In the genomic region with DNA sequence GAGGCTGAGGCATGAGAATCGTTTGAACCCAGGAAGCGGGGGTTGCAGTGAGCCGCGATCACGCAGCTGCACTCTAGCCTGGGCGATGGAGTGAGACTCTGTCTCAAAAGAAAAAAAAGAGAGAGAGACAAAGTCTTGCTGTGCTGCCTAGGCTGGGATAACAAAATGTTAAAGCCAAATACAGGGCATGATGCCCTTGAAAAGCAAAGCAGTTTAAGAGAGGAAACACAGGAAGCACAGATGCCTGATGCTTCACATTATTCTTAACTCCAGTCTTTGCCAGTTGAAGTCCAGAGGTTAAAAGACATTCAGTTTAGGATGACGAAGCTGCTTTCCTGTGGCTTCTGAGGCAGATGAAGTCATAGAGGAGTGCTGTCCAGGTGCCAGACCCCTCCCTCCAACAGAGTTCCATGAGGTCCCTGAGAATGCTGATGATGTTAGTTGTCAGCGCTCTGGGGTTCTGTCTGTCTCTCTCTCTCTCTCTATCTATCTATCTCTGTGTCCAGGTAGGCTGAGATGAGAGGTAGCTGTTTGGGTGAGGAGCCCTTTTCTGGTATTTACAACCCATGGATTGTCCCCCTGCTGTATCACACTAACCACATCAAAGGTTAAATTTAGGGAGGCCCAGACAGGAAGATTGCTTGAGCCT, we compare ENCODE assay signal across 8 cellular contexts. TPM values are rescaled to one million over a fixed set of nuclear protein-coding genes. Genes with fewer than 3 reads are reported as not detected.
DNase-seq lines count a peak whose midpoint lies in the region; ATAC-seq and TF ChIP-seq lines count a peak whose summit lies in the region.

No MANE protein-coding gene starts in this region.

- no peaks in the 10 kb centered on the region; the same call in 1 of the 2 replicates for H3K27me3 ChIP-seq in H7 (ENCODE audit: control insufficient read depth, insufficient read depth, low read length)
- H3K27me3 ChIP-seq in hepatocyte, result no peaks in the 10 kb centered on the region

- H3K27ac ChIP-seq in hepatocyte, result peak overlapping the region; percentile 99

- H3K79me2 ChIP-seq in hepatocyte, result peaks cover under 1% of the 10 kb centered on the region

- no peaks in the 10 kb centered on the region for H4K20me1 ChIP-seq in hepatocyte (ENCODE audit: insufficient read depth, poor library complexity, severe bottlenecking)

- DNase-seq in AG04449 (ENCODE audit: low read depth, low spot score) (no peak), H7 (peak; percentile 13), hepatocyte (ENCODE audit: low spot score) (peak; percentile 75), NCI-H1436 (lab: John Stamatoyannopoulos, UW) (no peak), hypothalamus (lab: John Stamatoyannopoulos, UW) (no peak)

- peak overlapping the region; percentile 43 for H3K4me2 ChIP-seq in hepatocyte

- H3K36me3 ChIP-seq in H7 (replicated peaks; ENCODE audit: control insufficient read depth, insufficient read depth, low read length) (no peaks in the 10 kb centered on the region), hepatocyte (replicated peaks; ENCODE audit: insufficient read depth, low read depth) (no peaks in the 10 kb centered on the region)

- peaks cover 44% of the 10 kb centered on the region for H3K4me1 ChIP-seq in hepatocyte (ENCODE audit: insufficient read depth)

- no peaks in the 10 kb centered on the region for H3K9me3 ChIP-seq in hepatocyte (ENCODE audit: low read depth)

- peak overlapping the region; percentile 12; the same call in 1 of the 2 replicates for H3K4me3 ChIP-seq in AG04449 (ENCODE audit: low read depth, low read length)
- no peak overlapping the region for H3K4me3 ChIP-seq in H7 (ENCODE audit: insufficient read depth, low read depth, low read length)
- no peak overlapping the region for H3K4me3 ChIP-seq in hepatocyte

- peak; percentile 32 for ATAC-seq in SK-N-SH treated with all-trans-retinoic acid at 6 μM for 48 hours
- no peak for ATAC-seq in HG02798 (IDR thresholded peaks at IDR 0.05; ENCODE audit: poor library complexity, unreplicated experiment)
- no peak for ATAC-seq in HG02610 (IDR thresholded peaks at IDR 0.05; ENCODE audit: unreplicated experiment)

- no peak for TF ChIP-seq CTCF in AG04449 (IDR thresholded peaks at IDR 0.05; ENCODE audit: insufficient read depth, low read length, missing control alignments)
- no peak for TF ChIP-seq CTCF in hepatocyte (IDR thresholded peaks at IDR 0.05; ENCODE audit: poor library complexity)

- CTCF ChIA-PET in AG04449 (lab: Yijun Ruan, JAX), result interaction anchor here (0.8 to 10.1 kb wide), 13 partner anchors 10 to 269 kb away, joined by 3 to 256 read pairs (median 4); a partner anchor contains a TSS

- H3K9me2 ChIP-seq in hepatocyte (replicated peaks; ENCODE audit: insufficient read depth), result no peaks in the 10 kb centered on the region

- H2AFZ ChIP-seq in hepatocyte, result no peak overlapping the region

- 69% methylated on average over 8 of the region's 8 CpGs for WGBS in hepatocyte (ENCODE audit: low lambda C conversion rate, missing lambda C conversion rate)

- POLR2A ChIA-PET in AG04449 (lab: Yijun Ruan, JAX), result interaction anchor here (1.0 to 3.7 kb wide), 3 partner anchors 13 to 27 kb away, joined by 3 to 42 read pairs (median 9); no protein-coding TSS in a partner anchor

TF ChIP-seq in SK-N-SH treated with all-trans-retinoic acid at 6 μM for 48 hours, 23 proteins besides CTCF, POLR2A, EP300 and RAD21 (continues in another document):
- TF ChIP-seq TOX (CRISPR knock-in tag; IDR thresholded peaks at IDR 0.05; ENCODE audit: borderline replicate concordance) (no peak), RARB (CRISPR knock-in tag; IDR thresholded peaks at IDR 0.05) (no peak), ARNTL (CRISPR knock-in tag; IDR thresholded peaks at IDR 0.05; ENCODE audit: borderline replicate concordance, low read depth) (no peak), TCF4 (CRISPR knock-in tag; IDR thresholded peaks at IDR 0.05; ENCODE audit: borderline replicate concordance) (no peak), ZFP3 (CRISPR knock-in tag; IDR thresholded peaks at IDR 0.05) (no peak), PPARA (CRISPR knock-in tag; IDR thresholded peaks at IDR 0.05; ENCODE audit: borderline replicate concordance) (no peak), ZNF565 (CRISPR knock-in tag; conservative IDR thresholded peaks at IDR 0.05; ENCODE audit: low read depth) (no peak), SNAI2 (CRISPR knock-in tag; IDR thresholded peaks at IDR 0.05) (no peak), GLIS3 (CRISPR knock-in tag; IDR thresholded peaks at IDR 0.05) (no peak), OSR1 (CRISPR knock-in tag; IDR thresholded peaks at IDR 0.05) (no peak)
- TF ChIP-seq, protein P1, sequence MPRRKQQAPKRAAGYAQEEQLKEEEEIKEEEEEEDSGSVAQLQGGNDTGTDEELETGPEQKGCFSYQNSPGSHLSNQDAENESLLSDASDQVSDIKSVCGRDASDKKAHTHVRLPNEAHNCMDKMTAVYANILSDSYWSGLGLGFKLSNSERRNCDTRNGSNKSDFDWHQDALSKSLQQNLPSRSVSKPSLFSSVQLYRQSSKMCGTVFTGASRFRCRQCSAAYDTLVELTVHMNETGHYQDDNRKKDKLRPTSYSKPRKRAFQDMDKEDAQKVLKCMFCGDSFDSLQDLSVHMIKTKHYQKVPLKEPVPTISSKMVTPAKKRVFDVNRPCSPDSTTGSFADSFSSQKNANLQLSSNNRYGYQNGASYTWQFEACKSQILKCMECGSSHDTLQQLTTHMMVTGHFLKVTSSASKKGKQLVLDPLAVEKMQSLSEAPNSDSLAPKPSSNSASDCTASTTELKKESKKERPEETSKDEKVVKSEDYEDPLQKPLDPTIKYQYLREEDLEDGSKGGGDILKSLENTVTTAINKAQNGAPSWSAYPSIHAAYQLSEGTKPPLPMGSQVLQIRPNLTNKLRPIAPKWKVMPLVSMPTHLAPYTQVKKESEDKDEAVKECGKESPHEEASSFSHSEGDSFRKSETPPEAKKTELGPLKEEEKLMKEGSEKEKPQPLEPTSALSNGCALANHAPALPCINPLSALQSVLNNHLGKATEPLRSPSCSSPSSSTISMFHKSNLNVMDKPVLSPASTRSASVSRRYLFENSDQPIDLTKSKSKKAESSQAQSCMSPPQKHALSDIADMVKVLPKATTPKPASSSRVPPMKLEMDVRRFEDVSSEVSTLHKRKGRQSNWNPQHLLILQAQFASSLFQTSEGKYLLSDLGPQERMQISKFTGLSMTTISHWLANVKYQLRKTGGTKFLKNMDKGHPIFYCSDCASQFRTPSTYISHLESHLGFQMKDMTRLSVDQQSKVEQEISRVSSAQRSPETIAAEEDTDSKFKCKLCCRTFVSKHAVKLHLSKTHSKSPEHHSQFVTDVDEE (CRISPR knock-in tag; IDR thresholded peaks at IDR 0.05), result no peak
- TF ChIP-seq, protein P2, sequence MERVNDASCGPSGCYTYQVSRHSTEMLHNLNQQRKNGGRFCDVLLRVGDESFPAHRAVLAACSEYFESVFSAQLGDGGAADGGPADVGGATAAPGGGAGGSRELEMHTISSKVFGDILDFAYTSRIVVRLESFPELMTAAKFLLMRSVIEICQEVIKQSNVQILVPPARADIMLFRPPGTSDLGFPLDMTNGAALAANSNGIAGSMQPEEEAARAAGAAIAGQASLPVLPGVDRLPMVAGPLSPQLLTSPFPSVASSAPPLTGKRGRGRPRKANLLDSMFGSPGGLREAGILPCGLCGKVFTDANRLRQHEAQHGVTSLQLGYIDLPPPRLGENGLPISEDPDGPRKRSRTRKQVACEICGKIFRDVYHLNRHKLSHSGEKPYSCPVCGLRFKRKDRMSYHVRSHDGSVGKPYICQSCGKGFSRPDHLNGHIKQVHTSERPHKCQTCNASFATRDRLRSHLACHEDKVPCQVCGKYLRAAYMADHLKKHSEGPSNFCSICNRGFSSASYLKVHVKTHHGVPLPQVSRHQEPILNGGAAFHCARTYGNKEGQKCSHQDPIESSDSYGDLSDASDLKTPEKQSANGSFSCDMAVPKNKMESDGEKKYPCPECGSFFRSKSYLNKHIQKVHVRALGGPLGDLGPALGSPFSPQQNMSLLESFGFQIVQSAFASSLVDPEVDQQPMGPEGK (CRISPR knock-in tag; IDR thresholded peaks at IDR 0.05; ENCODE audit: borderline replicate concordance), result no peak
- TF ChIP-seq, protein P3, sequence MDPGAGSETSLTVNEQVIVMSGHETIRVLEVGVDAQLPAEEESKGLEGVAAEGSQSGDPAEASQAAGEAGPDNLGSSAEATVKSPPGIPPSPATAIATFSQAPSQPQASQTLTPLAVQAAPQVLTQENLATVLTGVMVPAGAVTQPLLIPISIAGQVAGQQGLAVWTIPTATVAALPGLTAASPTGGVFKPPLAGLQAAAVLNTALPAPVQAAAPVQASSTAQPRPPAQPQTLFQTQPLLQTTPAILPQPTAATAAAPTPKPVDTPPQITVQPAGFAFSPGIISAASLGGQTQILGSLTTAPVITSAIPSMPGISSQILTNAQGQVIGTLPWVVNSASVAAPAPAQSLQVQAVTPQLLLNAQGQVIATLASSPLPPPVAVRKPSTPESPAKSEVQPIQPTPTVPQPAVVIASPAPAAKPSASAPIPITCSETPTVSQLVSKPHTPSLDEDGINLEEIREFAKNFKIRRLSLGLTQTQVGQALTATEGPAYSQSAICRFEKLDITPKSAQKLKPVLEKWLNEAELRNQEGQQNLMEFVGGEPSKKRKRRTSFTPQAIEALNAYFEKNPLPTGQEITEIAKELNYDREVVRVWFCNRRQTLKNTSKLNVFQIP (CRISPR knock-in tag; IDR thresholded peaks at IDR 0.05; ENCODE audit: borderline replicate concordance, low read depth), result no peak

RNA-seq across cellular contexts. Expression of a gene that starts 4.9 kb away (rescaled TPM):
- 80.8 and 86.6 TPM in 2 replicates for total RNA-seq in H7 (2014; rRNA removed; shearing (Covaris generic))
- 50.6 and 164 TPM in 2 replicates for total RNA-seq in hepatocyte
- 214 and 227 TPM in 2 replicates for polyA plus RNA-seq in hepatocyte

RNA-seq across cellular contexts. Expression of a gene that starts 9.6 kb away (rescaled TPM):
- 5.7 and 8.3 TPM in 2 replicates for total RNA-seq in H7 (2014; rRNA removed; shearing (Covaris generic))
- 337 and 381 TPM in 2 replicates for total RNA-seq in hepatocyte
- polyA plus RNA-seq in hepatocyte, result 169 and 206 TPM in 2 replicates

RNA-seq across cellular contexts. Expression of a gene that starts 11.6 kb away (rescaled TPM):
- 54.6 and 79.8 TPM in 2 replicates for total RNA-seq in H7 (2014; rRNA removed; shearing (Covaris generic))
- 122 and 160 TPM in 2 replicates for total RNA-seq in hepatocyte
- polyA plus RNA-seq in hepatocyte, result 17.1 and 21.4 TPM in 2 replicates

RNA-seq across cellular contexts. Expression of a gene that starts 46.7 kb away (rescaled TPM):
- 9.5 and 19.3 TPM in 2 replicates for total RNA-seq in H7 (2014; rRNA removed; shearing (Covaris generic))
- 34.4 and 56.2 TPM in 2 replicates for total RNA-seq in hepatocyte
- 92.7 and 117 TPM in 2 replicates for polyA plus RNA-seq in hepatocyte

RNA-seq across cellular contexts. Expression of a gene that starts 58.2 kb away (rescaled TPM):
- 0.33 and 0.73 TPM in 2 replicates for total RNA-seq in H7 (2014; rRNA removed; shearing (Covaris generic))
- 1.5 and 1.9 TPM in 2 replicates for total RNA-seq in hepatocyte
- 5.5 and 6.3 TPM in 2 replicates for polyA plus RNA-seq in hepatocyte

Comparison
In these comparisons a context has a peak if more than half of its experiments do, and no peak if none do; other contexts are left out.
1. DNase-seq: peak in H7 (single experiment) and hepatocyte (single experiment); none in AG04449 (single experiment), NCI-H1436 (single experiment) and hypothalamus (0 of 51).
2. RNA of a gene that starts 9.6 kb away (total RNA-seq): 337 to 381 TPM in hepatocyte; 5.7 to 8.3 TPM in H7; every median in the first group is over 10 times any median in the second.